Comparison of ENCODE assay signal across 1 cellular context in the genomic region with DNA sequence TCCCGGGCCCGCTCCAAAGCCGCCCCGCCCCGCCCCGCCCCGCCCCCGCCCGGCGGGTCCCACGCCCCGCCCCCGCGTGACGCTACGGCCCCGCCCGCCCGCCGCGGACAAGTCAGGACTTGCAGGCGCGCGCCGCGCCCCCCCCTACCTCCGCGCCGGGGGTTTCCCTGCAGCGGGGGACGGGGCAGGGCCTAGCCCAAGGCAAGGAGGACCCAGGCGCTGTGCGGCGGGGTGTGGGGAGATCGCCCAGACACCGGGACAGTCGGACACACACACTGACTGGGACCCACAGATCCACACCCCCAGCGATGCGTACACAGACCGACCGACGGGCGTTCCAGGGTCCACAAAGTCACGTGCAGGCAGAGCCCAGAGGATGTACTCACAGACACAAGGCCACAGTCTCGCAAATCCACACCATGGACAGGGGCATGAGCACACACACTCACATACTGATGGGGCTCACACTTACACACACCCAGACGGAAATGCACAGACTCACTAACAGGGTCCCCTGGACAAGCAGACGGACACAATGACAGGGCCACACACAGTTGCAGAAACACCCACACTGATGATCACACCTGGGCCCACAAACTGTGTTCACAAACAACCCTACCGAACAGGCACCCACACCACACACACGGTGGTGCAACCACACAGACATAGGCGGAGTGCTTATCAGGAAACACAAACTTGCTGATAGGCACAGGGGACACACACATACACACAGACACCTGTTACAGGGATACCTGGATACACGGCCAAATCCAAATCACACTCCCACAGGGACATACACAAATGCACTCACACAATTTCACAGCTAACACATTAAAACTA.
TF ChIP-seq lines count a peak whose summit lies in the region.

No MANE protein-coding gene starts in this region.

TF ChIP-seq in HEK293, 187 proteins besides CTCF, POLR2A, EP300 and RAD21 (continued from another document):
- TF ChIP-seq PRDM10 (tag by site-specific recombination; IDR thresholded peaks at IDR 0.05) (peak; percentile 65), TSHZ1 (tag by site-specific recombination; IDR thresholded peaks at IDR 0.05; ENCODE audit: borderline replicate concordance) (0 out of 2 replicates have a peak, but pooled peaks have one; percentile 32), ZNF302 (tag by site-specific recombination; IDR thresholded peaks at IDR 0.05; ENCODE audit: low read depth) (no peak), ZNF23 (tag by site-specific recombination; IDR thresholded peaks at IDR 0.05; ENCODE audit: borderline replicate concordance) (0 out of 2 replicates have a peak, but pooled peaks have one; percentile 52), ZNF19 (tag by site-specific recombination; IDR thresholded peaks at IDR 0.05; ENCODE audit: low read depth) (no peak; the same call in 1 of the 2 replicates), SCRT2 (tag by site-specific recombination; IDR thresholded peaks at IDR 0.05) (peak; percentile 99), SALL2 (tag by site-specific recombination; IDR thresholded peaks at IDR 0.05; ENCODE audit: borderline replicate concordance) (no peak), ZNF629 (tag by site-specific recombination; IDR thresholded peaks at IDR 0.05) (peak; percentile 41; the same call in 1 of the 2 replicates), ZNF423 (tag by site-specific recombination; IDR thresholded peaks at IDR 0.05) (no peak), REPIN1 (tag by site-specific recombination; IDR thresholded peaks at IDR 0.05; ENCODE audit: low read depth) (peak; percentile 82; the same call in 1 of the 2 replicates), ZNF169 (tag by site-specific recombination; IDR thresholded peaks at IDR 0.05) (peak; percentile 52; the same call in 1 of the 2 replicates), ZNF138 (tag by site-specific recombination; IDR thresholded peaks at IDR 0.05; ENCODE audit: borderline replicate concordance) (no peak), ZNF837 (tag by site-specific recombination; IDR thresholded peaks at IDR 0.05) (0 out of 2 replicates have a peak, but pooled peaks have one; percentile 11), ZBTB8A (tag by site-specific recombination; IDR thresholded peaks at IDR 0.05) (peak; percentile 77), ZNF561 (tag by site-specific recombination; IDR thresholded peaks at IDR 0.05; ENCODE audit: borderline replicate concordance) (peak; percentile 62)
- TF ChIP-seq, protein P1, sequence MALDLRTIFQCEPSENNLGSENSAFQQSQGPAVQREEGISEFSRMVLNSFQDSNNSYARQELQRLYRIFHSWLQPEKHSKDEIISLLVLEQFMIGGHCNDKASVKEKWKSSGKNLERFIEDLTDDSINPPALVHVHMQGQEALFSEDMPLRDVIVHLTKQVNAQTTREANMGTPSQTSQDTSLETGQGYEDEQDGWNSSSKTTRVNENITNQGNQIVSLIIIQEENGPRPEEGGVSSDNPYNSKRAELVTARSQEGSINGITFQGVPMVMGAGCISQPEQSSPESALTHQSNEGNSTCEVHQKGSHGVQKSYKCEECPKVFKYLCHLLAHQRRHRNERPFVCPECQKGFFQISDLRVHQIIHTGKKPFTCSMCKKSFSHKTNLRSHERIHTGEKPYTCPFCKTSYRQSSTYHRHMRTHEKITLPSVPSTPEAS (tag by site-specific recombination; IDR thresholded peaks at IDR 0.05): peak; percentile 93
TF ChIP-seq in HEK293: peak in this region for 72.
